In genomic region chr10:76230866-76231257, GRCh38 we compare ENCODE assay signal across 1 cellular context.
TF ChIP-seq lines count a peak whose summit lies in the region.

No MANE protein-coding gene starts in this region.

TF ChIP-seq in WTC11, 78 proteins besides CTCF, POLR2A, EP300 and RAD21 (continued from another document):
- no peak for TF ChIP-seq E2F5 (CRISPR knock-in tag; IDR thresholded peaks at IDR 0.05)
- no peak for TF ChIP-seq ERG (CRISPR knock-in tag; IDR thresholded peaks at IDR 0.05)
- no peak for TF ChIP-seq NFYB (CRISPR knock-in tag; conservative IDR thresholded peaks at IDR 0.05; ENCODE audit: low read depth)
- TF ChIP-seq SOX15 (CRISPR knock-in tag; IDR thresholded peaks at IDR 0.05) = no peak
- no peak for TF ChIP-seq ZNF138 (CRISPR knock-in tag; conservative IDR thresholded peaks at IDR 0.05)
- TF ChIP-seq NR2C2 (CRISPR knock-in tag; IDR thresholded peaks at IDR 0.05) = no peak
- TF ChIP-seq RELA (CRISPR knock-in tag; IDR thresholded peaks at IDR 0.05; ENCODE audit: borderline replicate concordance) = no peak
